ENCODE assay signal across 8 cellular contexts in genomic region chr2:17518212-17519154, GRCh38. TPM values are rescaled to one million over a fixed set of nuclear protein-coding genes. Genes with fewer than 3 reads are reported as not detected.
DNase-seq lines count a peak whose midpoint lies in the region; ATAC-seq and TF ChIP-seq lines count a peak whose summit lies in the region.

Gene RAD51AP2 (minus strand): TSS chr2:17518440. CDS start chr2:17518415, 25 bp downstream.

- H3K4me3 Mint-ChIP-seq in type B pancreatic cell, result peak within 1 kb of the TSS; percentile 86

- peak; percentile 91 for ATAC-seq in GM21528 (IDR thresholded peaks at IDR 0.05; ENCODE audit: low FRiP score, unreplicated experiment)
- peak; percentile 100 for ATAC-seq in esophagus mucosa

- H3K27me3 Mint-ChIP-seq in type B pancreatic cell, result peaks cover 22% of the 10 kb centered on the region

- DNase-seq in DMS 273 (lab: John Stamatoyannopoulos, UW; ENCODE audit: unreplicated experiment), result peak; percentile 64
- no peak for DNase-seq in DMS 273 treated with DMSO at 0.1 percent for 48 hours (lab: John Stamatoyannopoulos, UW)
- DNase-seq in HS-27A (ENCODE audit: low read depth), result peak; percentile 61
- DNase-seq in SK-N-DZ (ENCODE audit: low spot score), result peak; percentile 76
- DNase-seq in mucosa of gallbladder (ENCODE audit: low spot score), result peak; percentile 57
- DNase-seq in type B pancreatic cell (ENCODE audit: extremely low spot score, unreplicated experiment), result peak; percentile 84

- no peak for TF ChIP-seq CTCF in type B pancreatic cell (conservative IDR thresholded peaks at IDR 0.05)

- H3K27ac Mint-ChIP-seq in type B pancreatic cell, result peak within 1 kb of the TSS; percentile 40

- peaks cover 6% of the 10 kb centered on the region for H3K4me1 Mint-ChIP-seq in type B pancreatic cell (ENCODE audit: unreplicated experiment)

- H3K9me3 Mint-ChIP-seq in type B pancreatic cell, result no peaks in the 10 kb centered on the region

- no peaks in the 10 kb centered on the region for H3K36me3 Mint-ChIP-seq in type B pancreatic cell

RNA-seq across cellular contexts. Expression of gene RAD51AP2, which starts in this region (rescaled TPM):
- polyA plus RNA-seq in SK-N-DZ (2014; cell fraction: cytosol; rRNA removed), result not detected in 2 replicates
- polyA plus RNA-seq in SK-N-DZ (2014; cell fraction: nucleus; rRNA removed), result not detected in 2 replicates
- total RNA-seq in esophagus mucosa (0.16 TPM), mucosa of gallbladder (not detected), type B pancreatic cell (ENCODE audit: low replicate concordance) (0.12 TPM in 2 replicates)

Comparison
In these comparisons a context has a peak if more than half of its experiments do, and no peak if none do; other contexts are left out.
1. Peak in ATAC-seq in esophagus mucosa; RNA of the gene not detected or under 1 TPM.
2. Peak in DNase-seq in mucosa of gallbladder; RNA of the gene not detected or under 1 TPM.
3. Peak in DNase-seq in type B pancreatic cell; RNA of the gene not detected or under 1 TPM.